ENCODE assay signal across 13 cellular contexts in genomic region chr15:80844011-80844732, GRCh38.
DNase-seq lines count a peak whose midpoint lies in the region; ATAC-seq and TF ChIP-seq lines count a peak whose summit lies in the region.
"Had no signal": no experiment of that assay in that cellular context is flagged by ENCODE, and none has a peak within 500 bp of the region (broad histone marks: within the 10 kb centered on the region; RNA-seq: fewer than 3 reads in every experiment).

No MANE protein-coding gene starts in this region.

- H3K27me3 ChIP-seq in HCT116 (ENCODE audit: insufficient read depth, low read length), result no peaks in the 10 kb centered on the region
- no peaks in the 10 kb centered on the region for H3K27me3 ChIP-seq in SK-N-SH (ENCODE audit: insufficient read depth)
- H3K27me3 ChIP-seq in smooth muscle cell (ENCODE audit: low read depth), result no peaks in the 10 kb centered on the region
- H3K27me3 ChIP-seq: Peyer's patch, transverse colon had no signal

- H4K20me1 ChIP-seq in HCT116 (ENCODE audit: insufficient read depth), result no peaks in the 10 kb centered on the region
- H4K20me1 ChIP-seq in SK-N-SH (ENCODE audit: insufficient read depth), result no peaks in the 10 kb centered on the region
- no peaks in the 10 kb centered on the region for H4K20me1 ChIP-seq in smooth muscle cell (ENCODE audit: low read depth)

- H2AFZ ChIP-seq in HCT116 (ENCODE audit: low read depth, low read length, poor library complexity, severe bottlenecking), result peak overlapping the region; percentile 74
- no peak overlapping the region for H2AFZ ChIP-seq in SK-N-SH (ENCODE audit: low read depth)
- no peak overlapping the region for H2AFZ ChIP-seq in smooth muscle cell (ENCODE audit: low read depth)
- H2AFZ ChIP-seq: parathyroid adenoma had no signal

- ATAC-seq in HCT116 (peak; percentile 62), GM21515 (IDR thresholded peaks at IDR 0.05; ENCODE audit: unreplicated experiment) (no peak)

- H3K9me3 ChIP-seq in HCT116 (ENCODE audit: control insufficient read depth in 1 of 2, insufficient read depth in 1 of 2, low read depth in 1 of 2, low read length in 2 of 2) (no peaks in the 10 kb centered on the region), SK-N-SH (no peaks in the 10 kb centered on the region), smooth muscle cell (replicated peaks; ENCODE audit: low read depth) (no peaks in the 10 kb centered on the region)
- H3K9me3 ChIP-seq: Peyer's patch, transverse colon had no signal

- intact Hi-C loops in HCT116 (cut with micrococcal nuclease), result no loop called here

- no peak for TF ChIP-seq POLR2A in HCT116 (IDR thresholded peaks at IDR 0.05; ENCODE audit: borderline replicate concordance, extremely low read depth, insufficient read depth, insufficient read length)

- POLR2A ChIA-PET in HCT116 (lab: Charles Lee), result interaction anchor here (0.5 to 1.0 kb wide), 3 partner anchors 9 to 386 kb away, joined by 3 to 5 read pairs (median 4); no protein-coding TSS in a partner anchor
- POLR2A ChIA-PET in SK-N-SH (lab: Yijun Ruan, JAX), result no interaction called here

- no peak for TF ChIP-seq RAD21 in HCT116 (IDR thresholded peaks at IDR 0.05; ENCODE audit: low read depth)
- TF ChIP-seq RAD21 in SK-N-SH (IDR thresholded peaks at IDR 0.05; ENCODE audit: low read length), result no peak

- no peak for TF ChIP-seq EP300 in SK-N-SH (IDR thresholded peaks at IDR 0.05; ENCODE audit: borderline replicate concordance in 1 of 2, low read depth in 1 of 2, low read length in 1 of 2)

- H3K4me3 ChIP-seq in HCT116 (replicated peaks in 1 of 2; ENCODE audit: low read depth in 1 of 2, low read length in 2 of 2) (no peak overlapping the region), SK-N-SH (ENCODE audit: low read depth in 2 of 2, low read length in 1 of 2) (no peak overlapping the region), fibroblast of pulmonary artery (replicated peaks; ENCODE audit: low read depth, low read length) (no peak overlapping the region), smooth muscle cell (no peak overlapping the region)
- H3K4me3 ChIP-seq: Peyer's patch, transverse colon had no signal

- H3F3A ChIP-seq in SK-N-SH (replicated peaks; ENCODE audit: insufficient read depth) (no peaks in the 10 kb centered on the region), smooth muscle cell (ENCODE audit: low read depth) (no peaks in the 10 kb centered on the region)

- CTCF ChIA-PET in HCT116 (lab: Charles Lee) (no interaction called here), SK-N-SH (lab: Yijun Ruan, JAX) (interaction anchor here (1.0 to 1.3 kb wide), 3 partner anchors 9 to 277 kb away, joined by 3 to 7 read pairs (median 3); no protein-coding TSS in a partner anchor)

- H3K27ac ChIP-seq in HCT116 (ENCODE audit: low read depth, low read length), result peak overlapping the region; percentile 16; the same call in 1 of the 2 replicates
- H3K27ac ChIP-seq in SK-N-SH (ENCODE audit: low read depth in 2 of 2, low read length in 1 of 2), result no peak overlapping the region
- no peak overlapping the region for H3K27ac ChIP-seq in smooth muscle cell (ENCODE audit: low read depth)
- H3K27ac ChIP-seq: parathyroid adenoma, Peyer's patch, transverse colon had no signal

- TF ChIP-seq CTCF in HCT116 (IDR thresholded peaks at IDR 0.05 in 2 of 3, conservative IDR thresholded peaks at IDR 0.05 in 1 of 3; ENCODE audit: borderline replicate concordance in 1 of 3, insufficient read depth in 1 of 3, low read depth in 2 of 3, low read length in 2 of 3) (no peak), SK-N-SH (IDR thresholded peaks at IDR 0.05) (no peak), fibroblast of pulmonary artery (IDR thresholded peaks at IDR 0.05; ENCODE audit: low read length, missing control alignments) (no peak), smooth muscle cell (IDR thresholded peaks at IDR 0.05; ENCODE audit: borderline replicate concordance, insufficient read depth, poor library complexity, severe bottlenecking) (no peak)

- WGBS in SK-N-SH (ENCODE audit: low lambda C conversion rate), result 52% methylated on average over 7 of the region's 11 CpGs
- 77% methylated on average over 11 of the region's 11 CpGs for WGBS in smooth muscle cell (ENCODE audit: low lambda C conversion rate)

- no peaks in the 10 kb centered on the region for H3K9me2 ChIP-seq in HCT116 (ENCODE audit: insufficient read depth)
- no peaks in the 10 kb centered on the region for H3K9me2 ChIP-seq in SK-N-SH

- H3K4me1 ChIP-seq in HCT116 (ENCODE audit: control insufficient read depth in 1 of 2, insufficient read depth in 2 of 2, low read length in 2 of 2), result peaks cover 36 to 83% of the 10 kb centered on the region in 2 experiments
- H3K4me1 ChIP-seq in SK-N-SH (ENCODE audit: control insufficient read depth in 1 of 2, insufficient read depth in 2 of 2, low read depth in 1 of 2, low read length in 1 of 2), result peaks cover 0 to 5% of the 10 kb centered on the region in 2 experiments; a peak in 1 of 4 replicates
- no peaks in the 10 kb centered on the region for H3K4me1 ChIP-seq in smooth muscle cell (ENCODE audit: low read depth)
- H3K4me1 ChIP-seq: parathyroid adenoma had no signal

- no peaks in the 10 kb centered on the region for H3K79me2 ChIP-seq in HCT116 (ENCODE audit: insufficient read depth, low read length)
- no peaks in the 10 kb centered on the region for H3K79me2 ChIP-seq in SK-N-SH (ENCODE audit: insufficient read depth)
- no peaks in the 10 kb centered on the region for H3K79me2 ChIP-seq in smooth muscle cell (ENCODE audit: low read depth)
- H3K79me2 ChIP-seq: parathyroid adenoma had no signal

- no peak for DNase-seq in HCT116 (ENCODE audit: low read depth, low spot score)
- DNase-seq in SK-N-SH, result no peak
- peak; percentile 36 for DNase-seq in fibroblast of pulmonary artery (ENCODE audit: low read depth)
- no peak for DNase-seq in smooth muscle cell (lab: John Stamatoyannopoulos, UW; ENCODE audit: unreplicated experiment)
- no peak for DNase-seq in NCI-H2196 treated with DMSO at 0.1 percent for 48 hours (lab: John Stamatoyannopoulos, UW; ENCODE audit: unreplicated experiment)
- DNase-seq in activated CD4-positive, CD25-positive, alpha-beta regulatory T cell treated with anti-CD3 and anti-CD28 coated beads, Interleukin-2, amount 50 U/mL, for 72 hours, result no peak
- no peak for DNase-seq in COLO829 (ENCODE audit: low spot score)
- DNase-seq: activated CD4-positive, alpha-beta T cell treated with anti-CD3 and anti-CD28 coated beads, Interleukin-2, amount 50 U/mL, for 4 hours; NCI-H1048; Peyer's patch; transverse colon had no signal

- peak overlapping the region; percentile 60 for H3K4me2 ChIP-seq in HCT116 (ENCODE audit: low read length)
- no peak overlapping the region for H3K4me2 ChIP-seq in SK-N-SH
- H3K4me2 ChIP-seq in smooth muscle cell, result peak overlapping the region; percentile 32

- H3K9ac ChIP-seq in HCT116 (ENCODE audit: low read length), result 0 out of 2 replicates have a peak overlapping the region, but pooled peaks have one; percentile 13
- no peak overlapping the region for H3K9ac ChIP-seq in SK-N-SH
- no peak overlapping the region for H3K9ac ChIP-seq in smooth muscle cell (ENCODE audit: low read depth)
- H3K9ac ChIP-seq: parathyroid adenoma had no signal

- no TSS peak for BruUV-seq in HCT116 (replicated peaks; lab: Mats Ljungman, UMichigan)

- RAD21 ChIA-PET in HCT116 (lab: Charles Lee; ENCODE audit: low non-redundant PET in 1 of 2, low total read pairs in 2 of 2, uncharacterized antibody in 2 of 2, unreplicated experiment in 2 of 2), result no interaction called here

- no peaks in the 10 kb centered on the region for H3K36me3 ChIP-seq in HCT116 (ENCODE audit: control insufficient read depth in 1 of 2, insufficient read depth in 2 of 2, low read length in 2 of 2)
- no peaks in the 10 kb centered on the region for H3K36me3 ChIP-seq in SK-N-SH (replicated peaks in 1 of 2; ENCODE audit: control insufficient read depth in 1 of 2, insufficient read depth in 2 of 2, low read length in 1 of 2)
- H3K36me3 ChIP-seq in smooth muscle cell (ENCODE audit: low read depth), result no peaks in the 10 kb centered on the region
- H3K36me3 ChIP-seq: Peyer's patch, transverse colon had no signal

TF ChIP-seq in HCT116, 20 proteins besides CTCF, POLR2A, EP300 and RAD21:
- no peak for TF ChIP-seq ATF3 (IDR thresholded peaks at IDR 0.05)
- peak; percentile 64; the same call in 1 of the 2 replicates for TF ChIP-seq CBX3 (IDR thresholded peaks at IDR 0.05; ENCODE audit: low read depth)
- TF ChIP-seq TCF7L2 (IDR thresholded peaks at IDR 0.05; ENCODE audit: borderline replicate concordance, extremely low read depth, insufficient read depth, insufficient read length), result no peak
- TF ChIP-seq FOSL1 (IDR thresholded peaks at IDR 0.05; ENCODE audit: low read depth), result peak; percentile 57
- no peak for TF ChIP-seq YY1 (IDR thresholded peaks at IDR 0.05; ENCODE audit: extremely low read depth, insufficient replicate concordance, low read depth, low read length)
- TF ChIP-seq JUND (IDR thresholded peaks at IDR 0.05), result peak; percentile 54
- peak; percentile 49 for TF ChIP-seq SP1 (IDR thresholded peaks at IDR 0.05; ENCODE audit: low read depth)

TF ChIP-seq in SK-N-SH, 30 proteins besides CTCF, POLR2A, EP300 and RAD21:
- TF ChIP-seq USF2 (IDR thresholded peaks at IDR 0.05; ENCODE audit: borderline replicate concordance, low read depth, low read length) (no peak), JUND (IDR thresholded peaks at IDR 0.05) (peak; percentile 53; the same call in 1 of the 2 replicates), MEF2A (IDR thresholded peaks at IDR 0.05; ENCODE audit: borderline replicate concordance, low read depth) (no peak), FOSL2 (IDR thresholded peaks at IDR 0.05; ENCODE audit: borderline replicate concordance, low read depth) (peak; percentile 78; the same call in 1 of the 2 replicates), YY1 (IDR thresholded peaks at IDR 0.05; ENCODE audit: low read depth) (no peak), TCF12 (IDR thresholded peaks at IDR 0.05) (peak; percentile 42; the same call in 1 of the 2 replicates), NFIC (IDR thresholded peaks at IDR 0.05; ENCODE audit: borderline replicate concordance) (no peak), PBX3 (IDR thresholded peaks at IDR 0.05) (peak; percentile 63)

Comparison
In these comparisons a context has a peak if more than half of its experiments do, and no peak if none do; other contexts are left out.
1. Of the 11 proteins assayed by ChIP-seq in both SK-N-SH and HCT116: peak only in SK-N-SH: none; only in HCT116: none; in both: JUND; in neither: 10.